8 cellular contexts compared by ENCODE assay signal in genomic region chr5:15105799-15106393, GRCh38.
DNase-seq lines count a peak whose midpoint lies in the region; ATAC-seq, FAIRE-seq and TF ChIP-seq lines count a peak whose summit lies in the region.

No MANE protein-coding gene starts in this region.

- H3K27ac ChIP-seq in HepG2 (ENCODE audit: extremely low read length, insufficient read depth, low read length): no peak overlapping the region
- no peak overlapping the region for H3K27ac ChIP-seq in thyroid gland

- TF ChIP-seq EP300 in HepG2 (IDR thresholded peaks at IDR 0.05; ENCODE audit: low read depth in 2 of 2, low read length in 2 of 2) (no peak), HepG2 (CRISPR knock-in tag; IDR thresholded peaks at IDR 0.05; ENCODE audit: borderline replicate concordance) (no peak)

- 0 out of 2 replicates have a peak, but pooled peaks have one; percentile 35 for TF ChIP-seq RAD21 in HepG2 (CRISPR knock-in tag; IDR thresholded peaks at IDR 0.05)

- H3K36me3 ChIP-seq in HepG2 (replicated peaks in 1 of 2; ENCODE audit: control insufficient read depth in 1 of 2, insufficient read depth in 2 of 2, low read length in 2 of 2): no peaks in the 10 kb centered on the region
- no peaks in the 10 kb centered on the region for H3K36me3 ChIP-seq in thyroid gland

- in situ Hi-C loops in HepG2 (cut with HindIII; ENCODE audit: extremely low pct_ligation_motif_present, low pct_unique_long_range_greater_than_20kb): loop anchor here (25.0 kb wide), 1 partner anchor 681 kb away; no protein-coding TSS in a partner anchor

- DNase-seq in stimulated activated CD4-positive, alpha-beta T cell treated with anti-CD3 and anti-CD28 coated beads, Interleukin-15, amount 100 ng/mL, for 24 hours: peak; percentile 48
- DNase-seq in stimulated activated CD4-positive, alpha-beta T cell treated with anti-CD3 and anti-CD28 coated beads, Interleukin-4, amount 100 ng/mL, for 1 hour: no peak
- DNase-seq in H4 (ENCODE audit: low spot score): peak; percentile 65
- peak; percentile 56 for DNase-seq in Jurkat, Clone E6-1 (ENCODE audit: low read depth, low spot score)
- peak; percentile 43 for DNase-seq in RPMI7951 (ENCODE audit: low read depth)
- peak; percentile 7 for DNase-seq in cerebellum (ENCODE audit: low spot score)
- DNase-seq in HepG2 (ENCODE audit: low spot score): peak; percentile 36
- DNase-seq in thyroid gland: peak in 1 of 2 donors; percentile 23

- TF ChIP-seq POLR2A in HepG2 (IDR thresholded peaks at IDR 0.05; ENCODE audit: insufficient read depth in 1 of 2, low read depth in 2 of 2, low read length in 2 of 2) (no peak), thyroid gland (IDR thresholded peaks at IDR 0.05) (no peak)

- no peaks in the 10 kb centered on the region for H4K20me1 ChIP-seq in HepG2 (ENCODE audit: insufficient read depth, low read length)

- ATAC-seq in HepG2: peak; percentile 87

- no peaks in the 10 kb centered on the region for H3K79me2 ChIP-seq in HepG2 (ENCODE audit: insufficient read depth, low read length)

- no peak overlapping the region for H3K4me2 ChIP-seq in HepG2 (ENCODE audit: low read depth, low read length)

- intact Hi-C loops in HepG2 (cut with micrococcal nuclease; ENCODE audit: unreplicated experiment): loop anchor here (2.0 kb wide), 1 partner anchor 689 kb away; no protein-coding TSS in a partner anchor
- intact Hi-C loops in thyroid gland (cut with DNase I): no loop called here

- CTCF ChIA-PET in HepG2 (lab: Yijun Ruan, JAX; ENCODE audit: low intra/inter-chr PET ratio, low total read pairs): interaction anchor here (1.2 kb wide), 1 partner anchor 890 kb away, joined by 6 read pairs; no protein-coding TSS in a partner anchor

- FAIRE-seq in HepG2 (lab: Jason Lieb, UNC): peak; percentile 82

- H3K4me1 ChIP-seq in HepG2 (ENCODE audit: insufficient read depth, low read length): no peaks in the 10 kb centered on the region
- H3K4me1 ChIP-seq in thyroid gland: no peaks in the 10 kb centered on the region

- POLR2A ChIA-PET in HepG2 (lab: Yijun Ruan, JAX): no interaction called here

- no peak overlapping the region for H2AFZ ChIP-seq in HepG2 (ENCODE audit: low read length)

- 4% methylated on average over 2 of the region's 2 CpGs for WGBS in HepG2 (ENCODE audit: low lambda C conversion rate)
- WGBS in thyroid gland, 2 donors: 44 to 56% methylated on average over 2 of the region's 2 CpGs

- no TSS peak for BruUV-seq in HepG2 (replicated peaks; lab: Mats Ljungman, UMichigan)

- H3K9ac ChIP-seq in HepG2 (ENCODE audit: insufficient read depth, low read depth, low read length): no peak overlapping the region

- H3K9me3 ChIP-seq in HepG2 (ENCODE audit: low read length): no peaks in the 10 kb centered on the region
- no peaks in the 10 kb centered on the region for H3K9me3 ChIP-seq in thyroid gland

- H3K4me3 ChIP-seq in Jurkat, Clone E6-1 (ENCODE audit: low read length): no peak overlapping the region
- H3K4me3 ChIP-seq in HepG2 (replicated peaks in 1 of 3; ENCODE audit: insufficient read depth in 1 of 3, low read depth in 2 of 3, low read length in 3 of 3) (no peak overlapping the region), thyroid gland (replicated peaks in 1 of 3) (no peak overlapping the region)

- H3K27me3 ChIP-seq in HepG2 (ENCODE audit: control insufficient read depth in 1 of 2, insufficient read depth in 2 of 2, low read length in 2 of 2): 0 out of 5 replicates have a peak, but pooled peaks cover 0 to 3% of the 10 kb centered on the region in 2 experiments
- no peaks in the 10 kb centered on the region for H3K27me3 ChIP-seq in thyroid gland

- TF ChIP-seq CTCF in HepG2 (CRISPR knock-in tag; IDR thresholded peaks at IDR 0.05): peak; percentile 71
- peak in 4 of 6 experiments; percentile 27 to 64 (median 45) for TF ChIP-seq CTCF in thyroid gland (IDR thresholded peaks at IDR 0.05)

TF ChIP-seq in HepG2, 621 proteins besides CTCF, POLR2A, EP300 and RAD21:
- TF ChIP-seq MIER3 (CRISPR knock-in tag; IDR thresholded peaks at IDR 0.05; ENCODE audit: borderline replicate concordance) (no peak), MEIS1 (CRISPR knock-in tag; IDR thresholded peaks at IDR 0.05; ENCODE audit: borderline replicate concordance) (no peak), SMC3 (IDR thresholded peaks at IDR 0.05; ENCODE audit: low read length) (peak; percentile 74; the same call in 1 of the 2 replicates), STAG1 (CRISPR knock-in tag; IDR thresholded peaks at IDR 0.05) (peak; percentile 59), ELF3 (CRISPR knock-in tag; IDR thresholded peaks at IDR 0.05) (no peak)
- TF ChIP-seq, protein P1, sequence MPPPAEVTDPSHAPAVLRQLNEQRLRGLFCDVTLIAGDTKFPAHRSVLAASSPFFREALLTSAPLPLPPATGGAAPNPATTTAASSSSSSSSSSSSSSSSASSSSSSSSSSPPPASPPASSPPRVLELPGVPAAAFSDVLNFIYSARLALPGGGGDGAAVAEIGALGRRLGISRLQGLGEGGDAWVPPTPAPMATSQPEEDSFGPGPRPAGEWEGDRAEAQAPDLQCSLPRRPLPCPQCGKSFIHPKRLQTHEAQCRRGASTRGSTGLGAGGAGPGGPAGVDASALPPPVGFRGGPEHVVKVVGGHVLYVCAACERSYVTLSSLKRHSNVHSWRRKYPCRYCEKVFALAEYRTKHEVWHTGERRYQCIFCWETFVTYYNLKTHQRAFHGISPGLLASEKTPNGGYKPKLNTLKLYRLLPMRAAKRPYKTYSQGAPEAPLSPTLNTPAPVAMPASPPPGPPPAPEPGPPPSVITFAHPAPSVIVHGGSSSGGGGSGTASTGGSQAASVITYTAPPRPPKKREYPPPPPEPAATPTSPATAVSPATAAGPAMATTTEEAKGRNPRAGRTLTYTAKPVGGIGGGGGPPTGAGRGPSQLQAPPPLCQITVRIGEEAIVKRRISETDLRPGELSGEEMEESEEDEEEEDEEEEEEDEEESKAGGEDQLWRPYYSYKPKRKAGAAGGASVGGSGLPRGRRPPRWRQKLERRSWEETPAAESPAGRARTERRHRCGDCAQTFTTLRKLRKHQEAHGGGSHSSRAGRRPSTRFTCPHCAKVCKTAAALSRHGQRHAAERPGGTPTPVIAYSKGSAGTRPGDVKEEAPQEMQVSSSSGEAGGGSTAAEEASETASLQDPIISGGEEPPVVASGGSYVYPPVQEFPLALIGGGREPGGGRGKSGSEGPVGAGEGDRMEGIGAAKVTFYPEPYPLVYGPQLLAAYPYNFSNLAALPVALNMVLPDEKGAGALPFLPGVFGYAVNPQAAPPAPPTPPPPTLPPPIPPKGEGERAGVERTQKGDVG (CRISPR knock-in tag; IDR thresholded peaks at IDR 0.05; ENCODE audit: borderline replicate concordance): no peak
- TF ChIP-seq, protein P2, sequence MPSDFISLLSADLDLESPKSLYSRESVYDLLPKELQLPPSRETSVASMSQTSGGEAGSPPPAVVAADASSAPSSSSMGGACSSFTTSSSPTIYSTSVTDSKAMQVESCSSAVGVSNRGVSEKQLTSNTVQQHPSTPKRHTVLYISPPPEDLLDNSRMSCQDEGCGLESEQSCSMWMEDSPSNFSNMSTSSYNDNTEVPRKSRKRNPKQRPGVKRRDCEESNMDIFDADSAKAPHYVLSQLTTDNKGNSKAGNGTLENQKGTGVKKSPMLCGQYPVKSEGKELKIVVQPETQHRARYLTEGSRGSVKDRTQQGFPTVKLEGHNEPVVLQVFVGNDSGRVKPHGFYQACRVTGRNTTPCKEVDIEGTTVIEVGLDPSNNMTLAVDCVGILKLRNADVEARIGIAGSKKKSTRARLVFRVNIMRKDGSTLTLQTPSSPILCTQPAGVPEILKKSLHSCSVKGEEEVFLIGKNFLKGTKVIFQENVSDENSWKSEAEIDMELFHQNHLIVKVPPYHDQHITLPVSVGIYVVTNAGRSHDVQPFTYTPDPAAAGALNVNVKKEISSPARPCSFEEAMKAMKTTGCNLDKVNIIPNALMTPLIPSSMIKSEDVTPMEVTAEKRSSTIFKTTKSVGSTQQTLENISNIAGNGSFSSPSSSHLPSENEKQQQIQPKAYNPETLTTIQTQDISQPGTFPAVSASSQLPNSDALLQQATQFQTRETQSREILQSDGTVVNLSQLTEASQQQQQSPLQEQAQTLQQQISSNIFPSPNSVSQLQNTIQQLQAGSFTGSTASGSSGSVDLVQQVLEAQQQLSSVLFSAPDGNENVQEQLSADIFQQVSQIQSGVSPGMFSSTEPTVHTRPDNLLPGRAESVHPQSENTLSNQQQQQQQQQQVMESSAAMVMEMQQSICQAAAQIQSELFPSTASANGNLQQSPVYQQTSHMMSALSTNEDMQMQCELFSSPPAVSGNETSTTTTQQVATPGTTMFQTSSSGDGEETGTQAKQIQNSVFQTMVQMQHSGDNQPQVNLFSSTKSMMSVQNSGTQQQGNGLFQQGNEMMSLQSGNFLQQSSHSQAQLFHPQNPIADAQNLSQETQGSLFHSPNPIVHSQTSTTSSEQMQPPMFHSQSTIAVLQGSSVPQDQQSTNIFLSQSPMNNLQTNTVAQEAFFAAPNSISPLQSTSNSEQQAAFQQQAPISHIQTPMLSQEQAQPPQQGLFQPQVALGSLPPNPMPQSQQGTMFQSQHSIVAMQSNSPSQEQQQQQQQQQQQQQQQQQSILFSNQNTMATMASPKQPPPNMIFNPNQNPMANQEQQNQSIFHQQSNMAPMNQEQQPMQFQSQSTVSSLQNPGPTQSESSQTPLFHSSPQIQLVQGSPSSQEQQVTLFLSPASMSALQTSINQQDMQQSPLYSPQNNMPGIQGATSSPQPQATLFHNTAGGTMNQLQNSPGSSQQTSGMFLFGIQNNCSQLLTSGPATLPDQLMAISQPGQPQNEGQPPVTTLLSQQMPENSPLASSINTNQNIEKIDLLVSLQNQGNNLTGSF (CRISPR knock-in tag; IDR thresholded peaks at IDR 0.05): no peak
